8 cellular contexts compared by ENCODE assay signal in the genomic region with DNA sequence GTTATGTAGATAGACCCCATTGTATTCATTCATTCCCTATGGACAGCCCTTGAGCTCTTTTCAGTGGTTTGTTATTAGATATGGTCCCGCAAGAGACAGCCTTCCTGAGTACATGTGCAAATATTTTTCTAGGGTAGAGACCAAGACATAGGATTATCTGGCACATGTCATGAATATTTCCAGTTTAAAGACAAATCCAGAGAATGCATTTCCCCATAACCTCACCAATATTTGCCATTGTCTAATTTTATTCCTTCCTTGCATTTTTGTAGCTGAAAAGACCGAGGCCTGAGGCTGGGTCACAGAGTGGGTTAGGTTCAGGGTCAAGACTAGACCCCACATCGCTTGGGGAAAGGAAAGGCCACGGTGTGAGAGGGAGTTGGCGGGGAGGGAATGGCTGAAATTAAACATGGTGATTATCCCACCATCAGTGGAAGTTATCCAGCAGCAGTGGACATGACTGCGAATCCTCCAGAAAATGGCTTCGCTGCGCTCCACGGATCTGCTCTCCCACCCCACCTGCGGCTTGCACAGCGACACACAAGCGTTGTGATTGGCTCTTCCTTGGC. TPM values are rescaled to one million over a fixed set of nuclear protein-coding genes. Genes with fewer than 3 reads are reported as not detected.
DNase-seq lines count a peak whose midpoint lies in the region; ATAC-seq, FAIRE-seq and TF ChIP-seq lines count a peak whose summit lies in the region.

No MANE protein-coding gene starts in this region.

- H3K4me3 ChIP-seq in A549 (peak overlapping the region; percentile 53), HUES6 (ENCODE audit: low read depth, low read length) (peak overlapping the region; percentile 57), bronchial epithelial cell (ENCODE audit: low read depth, low read length) (peak overlapping the region; percentile 42), mucosa of stomach (ENCODE audit: low read length) (peak overlapping the region; percentile 68)

- H3K36me3 ChIP-seq in HUES6 (ENCODE audit: control insufficient read depth, insufficient read depth, low read length) (no peaks in the 10 kb centered on the region), bronchial epithelial cell (ENCODE audit: control insufficient read depth, insufficient read depth, low read length) (no peaks in the 10 kb centered on the region), mucosa of stomach (ENCODE audit: control insufficient read depth, insufficient read depth, low read length) (no peaks in the 10 kb centered on the region)

- POLR2A ChIA-PET in A549 (lab: Yijun Ruan, JAX): interaction anchor here (0.7 kb wide), 1 partner anchor 17 kb away, joined by 3 read pairs; no protein-coding TSS in a partner anchor

- FAIRE-seq in A549 (lab: Jason Lieb, UNC) (no peak), bronchial epithelial cell (lab: Jason Lieb, UNC) (no peak), GM19239 (lab: Jason Lieb, UNC) (no peak)

- TF ChIP-seq RAD21 in A549 (conservative IDR thresholded peaks at IDR 0.05 in 1 of 2, IDR thresholded peaks at IDR 0.05 in 1 of 2): no peak

- no peak for ATAC-seq in A549
- no peak for ATAC-seq in HG03520 (IDR thresholded peaks at IDR 0.05; ENCODE audit: unreplicated experiment)

- DNase-seq in A549 (ENCODE audit: low read depth in 1 of 2, low spot score in 1 of 2) (no peak), bronchial epithelial cell (ENCODE audit: low read depth) (no peak), GM19239 (ENCODE audit: insufficient read length, low spot score) (no peak), GDM1 (lab: John Stamatoyannopoulos, UW) (no peak)
- no peak for DNase-seq in activated CD8-positive, alpha-beta memory T cell treated with anti-CD3 and anti-CD28 coated beads, Interleukin-2, amount 50 U/mL, for 48 hours

- TF ChIP-seq POLR2A in A549 (IDR thresholded peaks at IDR 0.05; ENCODE audit: low read length): no peak

- H3K4me2 ChIP-seq in A549: peak overlapping the region; percentile 75

- 58% methylated on average over 9 of the region's 12 CpGs for WGBS in A549 (ENCODE audit: missing lambda C conversion rate)

- peaks cover 7% of the 10 kb centered on the region; the same call in 1 of the 3 replicates for H3K4me1 ChIP-seq in A549
- peaks cover 23% of the 10 kb centered on the region for H3K4me1 ChIP-seq in HUES6 (ENCODE audit: control insufficient read depth, insufficient read depth, low read length)
- H3K4me1 ChIP-seq in mucosa of stomach (ENCODE audit: control insufficient read depth, insufficient read depth, low read length): peaks cover 18% of the 10 kb centered on the region

- H3K9me3 ChIP-seq in A549: no peaks in the 10 kb centered on the region
- no peaks in the 10 kb centered on the region for H3K9me3 ChIP-seq in HUES6 (ENCODE audit: control insufficient read depth, insufficient read depth, low read depth, low read length)
- no peaks in the 10 kb centered on the region for H3K9me3 ChIP-seq in mucosa of stomach (ENCODE audit: control insufficient read depth, low read length)

- no peaks in the 10 kb centered on the region; the same call in 1 of the 2 replicates for H3K27me3 ChIP-seq in HUES6 (ENCODE audit: control insufficient read depth, insufficient read depth, low read length)
- no peaks in the 10 kb centered on the region for H3K27me3 ChIP-seq in bronchial epithelial cell (ENCODE audit: control insufficient read depth, insufficient read depth, low read length)
- H3K27me3 ChIP-seq in mucosa of stomach (ENCODE audit: control insufficient read depth, insufficient read depth, low read length): no peaks in the 10 kb centered on the region

- TF ChIP-seq EP300 in A549 (IDR thresholded peaks at IDR 0.05): no peak

- TF ChIP-seq CTCF in A549 (IDR thresholded peaks at IDR 0.05) (no peak), bronchial epithelial cell (IDR thresholded peaks at IDR 0.05; ENCODE audit: insufficient read depth, low read length, severe bottlenecking) (no peak)

- CTCF ChIA-PET in A549 (lab: Yijun Ruan, JAX): interaction anchor here (0.6 to 4.5 kb wide), 5 partner anchors 9 to 75 kb away, joined by 3 to 13 read pairs (median 4); a partner anchor contains a TSS

- H3K27ac ChIP-seq in A549: peak overlapping the region; percentile 71 to 87
- H3K27ac ChIP-seq in HUES6 (ENCODE audit: low read depth, low read length): no peak overlapping the region

- H3K9ac ChIP-seq in HUES6 (ENCODE audit: low read length) (peak overlapping the region; percentile 36), mucosa of stomach (ENCODE audit: low read length) (peak overlapping the region; percentile 66)

TF ChIP-seq in A549, 52 proteins besides CTCF, POLR2A, EP300 and RAD21:
- TF ChIP-seq CBX8 (IDR thresholded peaks at IDR 0.05): no peak
- no peak for TF ChIP-seq FOSL2 (IDR thresholded peaks at IDR 0.05)
- TF ChIP-seq FOSL2 (CRISPR knock-in tag; IDR thresholded peaks at IDR 0.05): no peak
- TF ChIP-seq ZNF302 (CRISPR knock-in tag; IDR thresholded peaks at IDR 0.05): no peak
- no peak for TF ChIP-seq KDM5A (IDR thresholded peaks at IDR 0.05)
- TF ChIP-seq HDAC2 (IDR thresholded peaks at IDR 0.05): no peak
- TF ChIP-seq HOXB5 (CRISPR knock-in tag; IDR thresholded peaks at IDR 0.05): no peak
- TF ChIP-seq ZC3H11A (IDR thresholded peaks at IDR 0.05): no peak
- TF ChIP-seq CBX2 (IDR thresholded peaks at IDR 0.05; ENCODE audit: borderline replicate concordance, low read depth): no peak
- TF ChIP-seq CHD4 (IDR thresholded peaks at IDR 0.05; ENCODE audit: borderline replicate concordance): no peak
- TF ChIP-seq HEYL (CRISPR knock-in tag; IDR thresholded peaks at IDR 0.05): no peak

RNA-seq across cellular contexts. Expression of a gene that starts 15.9 kb away (rescaled TPM):
- polyA plus RNA-seq in A549 (2011; rRNA removed) (75.3 and 82.4 TPM in 2 replicates), A549 (2017; fragmentation: RNase III; extraction: RNeasy Plus Mini Kit Qiagen cat#74134 plus additional on column Dnase treatment) (145 to 177 TPM (median 147 TPM) in 3 replicates)
- polyA plus RNA-seq in A549 (2012; cell fraction: cytosol; rRNA removed): 48.1 and 55.7 TPM in 2 replicates
- polyA plus RNA-seq in A549 (2012; cell fraction: nucleus; rRNA removed): 18.1 and 32.8 TPM in 2 replicates
- 10.2 and 10.9 TPM in 2 replicates for polyA minus RNA-seq in A549 (2011; rRNA and poly(A)+ RNA removed)
- total RNA-seq in bronchial epithelial cell: 15.8 and 19.5 TPM in 2 replicates

RNA-seq across cellular contexts. Expression of a gene that starts 46.6 kb away (rescaled TPM):
- polyA plus RNA-seq in A549 (2011; rRNA removed): 2.3 and 3.4 TPM in 2 replicates
- 2.6 and 4.0 TPM in 2 replicates for polyA plus RNA-seq in A549 (2012; cell fraction: cytosol; rRNA removed)
- polyA plus RNA-seq in A549 (2012; cell fraction: nucleus; rRNA removed): 6.9 and 7.4 TPM in 2 replicates
- polyA plus RNA-seq in A549 (2017; fragmentation: RNase III; extraction: RNeasy Plus Mini Kit Qiagen cat#74134 plus additional on column Dnase treatment): 5.9 to 6.4 TPM (median 6.0 TPM) in 3 replicates
- polyA minus RNA-seq in A549 (2011; rRNA and poly(A)+ RNA removed): 8.5 and 10.1 TPM in 2 replicates
- 12.6 and 20.7 TPM in 2 replicates for total RNA-seq in bronchial epithelial cell
